In genomic region chr4:6222761-6223292, GRCh38 we compare ENCODE assay signal across 15 cellular contexts. TPM values are rescaled to one million over a fixed set of nuclear protein-coding genes. Genes with fewer than 3 reads are reported as not detected.
A peak's percentile ranks its signal among the peaks of the same experiment; 100 is the strongest.
DNase-seq lines count a peak whose midpoint lies in the region; ATAC-seq and TF ChIP-seq lines count a peak whose summit lies in the region.
"Had no signal": no experiment of that assay in that cellular context is flagged by ENCODE, and none has a peak within 500 bp of the region (broad histone marks: within the 10 kb centered on the region; RNA-seq: fewer than 3 reads in every experiment).

No MANE protein-coding gene starts in this region.

- H3K4me1 Mint-ChIP-seq in nephron progenitor cell: no peaks in the 10 kb centered on the region

- peak; percentile 37 for DNase-seq in Daoy (ENCODE audit: low read depth)
- DNase-seq in caudate nucleus (lab: John Stamatoyannopoulos, UW): peak in 10 of 61 donors; percentile 6 to 29 (median 18)
- peak; percentile 36 for DNase-seq in nephron progenitor cell
- no peak for DNase-seq in activated CD4-positive, alpha-beta T cell treated with anti-CD3 and anti-CD28 coated beads for 1 hour
- no peak for DNase-seq in upper lobe of left lung
- DNase-seq: activated CD4-positive, CD25-positive, alpha-beta regulatory T cell; COR-L47; mucosa of descending colon; NCI-H446 treated with DMSO at 0.1 percent for 48 hours; SJCRH30 had no signal

- TF ChIP-seq EP300 in upper lobe of left lung (IDR thresholded peaks at IDR 0.05): no peak

- no peaks in the 10 kb centered on the region for H3K9me3 ChIP-seq in HUES6 (ENCODE audit: control insufficient read depth, insufficient read depth, low read depth, low read length)
- H3K9me3 ChIP-seq in upper lobe of left lung: peaks cover 5 to 13% (median 7%) of the 10 kb centered on the region in 4 donors
- H3K9me3 ChIP-seq: SJCRH30 had no signal

- H3K9me3 Mint-ChIP-seq in nephron progenitor cell: peaks cover 12% of the 10 kb centered on the region

- no peak overlapping the region for H3K9ac ChIP-seq in HUES6 (ENCODE audit: low read length)
- H3K9ac ChIP-seq: KMS-11 had no signal

- peak overlapping the region; percentile 52; the same call in 1 of the 2 replicates for H3K4me3 ChIP-seq in HUES6 (ENCODE audit: low read depth, low read length)
- H3K4me3 ChIP-seq in upper lobe of left lung: no peak overlapping the region
- H3K4me3 ChIP-seq: hepatocyte, mucosa of descending colon, SJCRH30 had no signal

- no peaks in the 10 kb centered on the region for H3K36me3 Mint-ChIP-seq in nephron progenitor cell (ENCODE audit: low read depth)

- H3K4me3 Mint-ChIP-seq in nephron progenitor cell: peak overlapping the region; percentile 50

- TF ChIP-seq POLR2A in upper lobe of left lung (IDR thresholded peaks at IDR 0.05): no peak

- no peaks in the 10 kb centered on the region for H3K4me1 ChIP-seq in HUES6 (ENCODE audit: control insufficient read depth, insufficient read depth, low read length)
- peaks cover 0 to 11% (median 6%) of the 10 kb centered on the region in 4 donors for H3K4me1 ChIP-seq in upper lobe of left lung
- H3K4me1 ChIP-seq: SJCRH30 had no signal

- peaks cover 23% of the 10 kb centered on the region for H3K27me3 ChIP-seq in HUES6 (ENCODE audit: control insufficient read depth, insufficient read depth, low read length)
- peaks cover 0 to 18% (median 6%) of the 10 kb centered on the region in 4 donors for H3K27me3 ChIP-seq in upper lobe of left lung
- H3K27me3 ChIP-seq: SJCRH30 had no signal

- H3K27ac ChIP-seq in HUES6 (ENCODE audit: low read depth, low read length): no peak overlapping the region
- H3K27ac ChIP-seq in caudate nucleus (ENCODE audit: low read depth, low read length): peak overlapping the region; percentile 85
- H3K27ac ChIP-seq in upper lobe of left lung: no peak overlapping the region
- H3K27ac ChIP-seq: hepatocyte, KMS-11, right lobe of liver, SJCRH30 had no signal

- ATAC-seq in esophagus mucosa (no peak), upper lobe of left lung (ENCODE audit: low FRiP score in 2 of 2) (no peak)

- TF ChIP-seq CTCF in nephron progenitor cell (IDR thresholded peaks at IDR 0.05) (no peak), upper lobe of left lung (IDR thresholded peaks at IDR 0.05) (no peak)

- no peak overlapping the region for H3K27ac Mint-ChIP-seq in nephron progenitor cell

- peaks cover 74% of the 10 kb centered on the region for H3K27me3 Mint-ChIP-seq in nephron progenitor cell (ENCODE audit: low read depth, poor library complexity)

- WGBS in upper lobe of left lung, 2 donors: 68 to 75% methylated on average over 9 to 10 of the region's 10 CpGs

- H3K36me3 ChIP-seq in HUES6 (ENCODE audit: control insufficient read depth, insufficient read depth, low read length) (no peaks in the 10 kb centered on the region), upper lobe of left lung (no peaks in the 10 kb centered on the region)
- H3K36me3 ChIP-seq: right lobe of liver, SJCRH30 had no signal

RNA-seq across cellular contexts. Expression of gene JAKMIP1, which starts 22.5 kb away (rescaled TPM):
- total RNA-seq in Daoy (2014; rRNA removed; shearing (Covaris generic)): 0.40 and 1.3 TPM in 2 replicates
- not detected for total RNA-seq in esophagus mucosa
- total RNA-seq in upper lobe of left lung: 1 to 10 TPM in 3 of 6 donors, under 1 TPM in 3; 0.40 to 6.8 (median 1.0) TPM
- total RNA-seq: hepatocyte, SJCRH30 had no signal

RNA-seq across cellular contexts. Expression of gene WFS1, which starts 46.8 kb away (rescaled TPM):
- 17.6 and 19.3 TPM in 2 replicates for total RNA-seq in Daoy (2014; rRNA removed; shearing (Covaris generic))
- total RNA-seq in esophagus mucosa (3.7 TPM), upper lobe of left lung (100 to 1,000 TPM in 3 of 6 donors, 10 to 100 TPM in 3; 88.8 to 180 (median 105) TPM)

Comparison
In these comparisons a context has a peak if more than half of its experiments do, and no peak if none do; other contexts are left out.
1. DNase-seq: peak in Daoy (single experiment) and nephron progenitor cell (single experiment); none in activated CD4-positive, alpha-beta T cell treated with anti-CD3 and anti-CD28 coated beads for 1 hour (single experiment) and upper lobe of left lung (0 of 2).